ENCODE assay signal across 15 cellular contexts in genomic region chr4:145531193-145531592, GRCh38. TPM values are rescaled to one million over a fixed set of nuclear protein-coding genes. Genes with fewer than 3 reads are reported as not detected.
DNase-seq lines count a peak whose midpoint lies in the region; ATAC-seq and TF ChIP-seq lines count a peak whose summit lies in the region.
"Had no signal": no experiment of that assay in that cellular context is flagged by ENCODE, and none has a peak within 500 bp of the region (broad histone marks: within the 10 kb centered on the region; RNA-seq: fewer than 3 reads in every experiment).

No MANE protein-coding gene starts in this region.

- peaks cover 99% of the 10 kb centered on the region for H3K4me1 ChIP-seq in OCI-LY1 (ENCODE audit: insufficient read depth, low read length, severe bottlenecking)
- H3K4me1 ChIP-seq in gastrocnemius medialis: peaks cover 26 to 39% of the 10 kb centered on the region in 2 donors
- H3K4me1 ChIP-seq in esophagus squamous epithelium: peaks cover 0 to 52% (median 8%) of the 10 kb centered on the region in 3 donors
- H3K4me1 ChIP-seq: SJSA1 had no signal

- intact Hi-C loops in left ventricle myocardium superior (cut with micrococcal nuclease) (no loop called here), gastrocnemius medialis (cut with DNase I; ENCODE audit: low total_unique reads) (no loop called here), esophagus squamous epithelium (cut with DNase I) (no loop called here)

- H2AFZ ChIP-seq in OCI-LY1 (ENCODE audit: low read length): no peak overlapping the region

- peaks cover 94% of the 10 kb centered on the region for H3K79me2 ChIP-seq in OCI-LY1 (ENCODE audit: insufficient read depth, low read length)

- in situ Hi-C loops in gastrocnemius medialis (cut with MboI; ENCODE audit: low sequenced_read_pairs in 4 of 4) (no loop called here), brain microvascular endothelial cell (cut with HindIII; ENCODE audit: low pct_ligation_motif_present, low sequenced_read_pairs) (no loop called here), ACHN (cut with HindIII; ENCODE audit: low pct_ligation_motif_present, low pct_unique_long_range_greater_than_20kb, low sequenced_read_pairs) (no loop called here)

- no peak for TF ChIP-seq CTCF in OCI-LY1 (IDR thresholded peaks at IDR 0.05; ENCODE audit: low read length)
- TF ChIP-seq CTCF in gastrocnemius medialis (IDR thresholded peaks at IDR 0.05 in 4 of 5, conservative IDR thresholded peaks at IDR 0.05 in 1 of 5): no peak
- no peak for TF ChIP-seq CTCF in brain microvascular endothelial cell (IDR thresholded peaks at IDR 0.05; ENCODE audit: low read depth, low read length, missing control alignments)
- TF ChIP-seq CTCF in esophagus squamous epithelium (IDR thresholded peaks at IDR 0.05): no peak

- H3K27me3 ChIP-seq in OCI-LY1 (ENCODE audit: insufficient read depth, low read length) (no peaks in the 10 kb centered on the region), gastrocnemius medialis (no peaks in the 10 kb centered on the region), brain microvascular endothelial cell (replicated peaks) (no peaks in the 10 kb centered on the region), esophagus squamous epithelium (no peaks in the 10 kb centered on the region)
- H3K27me3 ChIP-seq: SJSA1, upper lobe of left lung had no signal

- H3K9ac ChIP-seq in OCI-LY1 (ENCODE audit: low read length): peak overlapping the region; percentile 78

- DNase-seq in left ventricle myocardium superior (peak; percentile 57), gastrocnemius medialis (peak; percentile 28 to 51), brain microvascular endothelial cell (no peak), ACHN (no peak), esophagus squamous epithelium (lab: John Stamatoyannopoulos, UW) (no peak)
- DNase-seq: activated CD4-positive, alpha-beta memory T cell treated with anti-CD3 and anti-CD28 coated beads for 36 hours; EL; NCI-H1436; NCI-H748 treated with DMSO at 0.1 percent for 48 hours; stimulated activated CD4-positive, alpha-beta T cell treated with anti-CD3 and anti-CD28 coated beads, Interleukin-1b, Interleukin-23, amount 100 ng/mL, for 48 hours; upper lobe of left lung had no signal

- peak overlapping the region; percentile 94 for H3K27ac ChIP-seq in OCI-LY1 (ENCODE audit: low read depth, low read length, poor library complexity, severe bottlenecking)
- H3K27ac ChIP-seq in gastrocnemius medialis: peak overlapping the region in 2 of 4 donors; percentile 5 to 30
- no peak overlapping the region for H3K27ac ChIP-seq in brain microvascular endothelial cell
- no peak overlapping the region for H3K27ac ChIP-seq in esophagus squamous epithelium
- H3K27ac ChIP-seq: SJSA1, upper lobe of left lung had no signal

- no peaks in the 10 kb centered on the region for H3K9me2 ChIP-seq in OCI-LY1 (ENCODE audit: low read depth, low read length)

- H4K20me1 ChIP-seq in OCI-LY1 (ENCODE audit: insufficient read depth, low read length): no peaks in the 10 kb centered on the region

- H3K4me2 ChIP-seq in OCI-LY1 (ENCODE audit: low read length): peak overlapping the region; percentile 77

- H3K36me3 ChIP-seq in OCI-LY1 (ENCODE audit: insufficient read depth, low read length): peaks cover 64% of the 10 kb centered on the region
- H3K36me3 ChIP-seq in gastrocnemius medialis: peaks cover 0 to 3% of the 10 kb centered on the region in 2 donors
- H3K36me3 ChIP-seq in brain microvascular endothelial cell (replicated peaks): no peaks in the 10 kb centered on the region
- H3K36me3 ChIP-seq in esophagus squamous epithelium: no peaks in the 10 kb centered on the region
- H3K36me3 ChIP-seq: SJSA1, upper lobe of left lung had no signal

- WGBS in esophagus squamous epithelium, 2 donors: 71 to 82% methylated on average over 3 of the region's 3 CpGs

- TF ChIP-seq POLR2A in gastrocnemius medialis (IDR thresholded peaks at IDR 0.05) (no peak), esophagus squamous epithelium (IDR thresholded peaks at IDR 0.05) (no peak)

- H3K9me3 ChIP-seq in OCI-LY1 (ENCODE audit: low read length) (no peaks in the 10 kb centered on the region), gastrocnemius medialis (no peaks in the 10 kb centered on the region), esophagus squamous epithelium (no peaks in the 10 kb centered on the region)
- H3K9me3 ChIP-seq: SJSA1, upper lobe of left lung had no signal

- H3K4me3 ChIP-seq in OCI-LY1 (ENCODE audit: low read depth, low read length, poor library complexity, severe bottlenecking): peak overlapping the region; percentile 58
- H3K4me3 ChIP-seq in gastrocnemius medialis: no peak overlapping the region
- H3K4me3 ChIP-seq in brain microvascular endothelial cell (ENCODE audit: low read depth, low read length): no peak overlapping the region
- no peak overlapping the region for H3K4me3 ChIP-seq in esophagus squamous epithelium
- H3K4me3 ChIP-seq: GM12878, SJSA1, upper lobe of left lung had no signal

- no peaks in the 10 kb centered on the region for H3F3A ChIP-seq in OCI-LY1 (ENCODE audit: insufficient read depth, low read length)

- ATAC-seq in GM21786 (IDR thresholded peaks at IDR 0.05; ENCODE audit: unreplicated experiment) (peak; percentile 45), left ventricle myocardium superior (peak; percentile 88), gastrocnemius medialis (peak; percentile 78 to 90)
- ATAC-seq: GM12878 had no signal

RNA-seq across cellular contexts. Expression of gene SMAD1, which starts 49.5 kb away (rescaled TPM):
- total RNA-seq in left ventricle myocardium superior (12.5 TPM), gastrocnemius medialis (10 to 100 TPM; 19.9 to 33.9 (median 21.7) TPM), esophagus squamous epithelium (10 to 100 TPM; 17.2 to 38.1 (median 26.8) TPM)

Comparison
In these comparisons a context has a peak if more than half of its experiments do, and no peak if none do; other contexts are left out.
1. DNase-seq: peak in left ventricle myocardium superior (single experiment) and gastrocnemius medialis (2 of 2); none in brain microvascular endothelial cell (single experiment), ACHN (single experiment) and esophagus squamous epithelium (single experiment).
2. Peak in every context shown above with its lines, with median percentiles within 50 percentile points of each other: ATAC-seq.